ENCODE assay signal across 28 cellular contexts in the genomic region with DNA sequence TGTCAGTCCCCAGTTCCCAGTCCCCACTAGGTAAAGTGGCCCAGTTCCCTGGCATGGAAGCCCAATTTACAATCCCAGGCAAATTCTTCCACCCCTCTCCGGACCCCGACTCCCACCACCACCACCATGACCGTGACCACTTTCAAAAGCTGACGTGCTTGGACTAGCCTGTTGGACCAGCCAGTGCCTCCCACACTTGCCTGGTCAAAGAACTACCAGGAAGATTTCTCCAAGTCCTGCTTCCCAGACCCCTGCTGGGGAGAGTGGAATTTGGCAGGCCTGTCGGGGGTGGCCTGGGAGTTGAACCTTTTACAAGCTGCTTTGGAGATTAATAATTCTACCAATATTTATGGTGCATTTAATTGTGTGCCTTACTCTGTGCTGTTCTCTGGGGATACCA. TPM values are rescaled to one million over a fixed set of nuclear protein-coding genes. Genes with fewer than 3 reads are reported as not detected.
"Had no signal": no experiment of that assay in that cellular context is flagged by ENCODE, and none has a peak within 500 bp of the region (broad histone marks: within the 10 kb centered on the region; RNA-seq: fewer than 3 reads in every experiment).

No MANE protein-coding gene starts in this region.

- H3K9me3 ChIP-seq: heart left ventricle, left lung, lower lobe of right lung, pancreas, right atrium auricular region, spleen, thoracic aorta, vagina had no signal

- H3K36me3 ChIP-seq: heart left ventricle, left lung, lower lobe of right lung, pancreas, right atrium auricular region, spleen, thoracic aorta, vagina had no signal

- H3K27ac Mint-ChIP-seq: activated B cell treated with CpG ODN at 0.5 μM for 24 hours; activated CD8-positive, alpha-beta T cell treated with anti-CD3 and anti-CD28 coated beads for 36 hours; activated T-helper 17 cell treated with anti-CD3 and anti-CD28 coated beads, Interleukin-2, amount 50 U/mL, for 72 hours; effector memory CD8-positive, alpha-beta T cell; natural killer cell had no signal

- DNase-seq: activated B cell treated with CpG ODN at 0.5 μM for 24 hours; activated CD4-positive, alpha-beta T cell treated with anti-CD3 and anti-CD28 coated beads, Interleukin-2, amount 50 U/mL, for 1 hour; activated CD8-positive, alpha-beta T cell treated with anti-CD3 and anti-CD28 coated beads for 36 hours; activated gamma-delta T cell treated with Interleukin-2 at 50 U/mL for 16 hours; activated naive CD4-positive, alpha-beta T cell treated with anti-CD3 and anti-CD28 coated beads, Interleukin-2, amount 50 U/mL, for 16 hours; activated T-cell treated with anti-CD3 and anti-CD28 coated beads, Interleukin-2, amount 50 U/mL, for 4 hours; amniotic stem cell; cortex of kidney; effector memory CD8-positive, alpha-beta T cell; foreskin fibroblast; heart left ventricle; left lung; lower lobe of right lung; mesenchymal stem cell; natural killer cell; pancreas; spleen; stimulated activated CD4-positive, alpha-beta T cell treated with anti-CD3 and anti-CD28 coated beads, Interleukin-2, amount 100 ng/mL, for 48 hours; stimulated activated naive CD8-positive, alpha-beta T cell treated with anti-CD3 and anti-CD28 coated beads, Interleukin-15, Interleukin-2, amounts not matched to agents 100 U/mL and 50 U/mL, for 24 hours; T-helper 2 cell; trophoblast cell had no signal

- H3K4me3 ChIP-seq: heart left ventricle, left lung, lower lobe of right lung, pancreas, right atrium auricular region, spleen, thoracic aorta, vagina had no signal

- H3K4me3 Mint-ChIP-seq: activated B cell treated with CpG ODN at 0.5 μM for 24 hours; activated CD8-positive, alpha-beta T cell treated with anti-CD3 and anti-CD28 coated beads for 36 hours; activated T-cell treated with anti-CD3 and anti-CD28 coated beads, Interleukin-2, amount 50 U/mL, for 4 hours; activated T-helper 17 cell treated with anti-CD3 and anti-CD28 coated beads, Interleukin-2, amount 50 U/mL, for 72 hours; effector memory CD8-positive, alpha-beta T cell; natural killer cell had no signal

- H3K4me1 ChIP-seq: left lung had no signal

- H3K27ac ChIP-seq: heart left ventricle, left lung, lower lobe of right lung, pancreas, right atrium auricular region, spleen, thoracic aorta, vagina had no signal

- H3K36me3 Mint-ChIP-seq: natural killer cell had no signal

- H3K9me3 Mint-ChIP-seq: activated B cell treated with CpG ODN at 0.5 μM for 24 hours; activated CD8-positive, alpha-beta T cell treated with anti-CD3 and anti-CD28 coated beads for 36 hours; activated T-cell treated with anti-CD3 and anti-CD28 coated beads, Interleukin-2, amount 50 U/mL, for 4 hours; activated T-helper 17 cell treated with anti-CD3 and anti-CD28 coated beads, Interleukin-2, amount 50 U/mL, for 72 hours; effector memory CD8-positive, alpha-beta T cell; natural killer cell had no signal

- H3K4me1 Mint-ChIP-seq: activated T-helper 17 cell treated with anti-CD3 and anti-CD28 coated beads, Interleukin-2, amount 50 U/mL, for 72 hours; natural killer cell had no signal

- ATAC-seq: activated CD8-positive, alpha-beta T cell treated with anti-CD3 and anti-CD28 coated beads for 36 hours; activated T-cell treated with anti-CD3 and anti-CD28 coated beads, Interleukin-2, amount 50 U/mL, for 4 hours; activated T-helper 17 cell treated with anti-CD3 and anti-CD28 coated beads, Interleukin-2, amount 50 U/mL, for 72 hours; effector memory CD8-positive, alpha-beta T cell; left lung; natural killer cell; stimulated activated naive CD8-positive, alpha-beta T cell treated with anti-CD3 and anti-CD28 coated beads, Interleukin-15, Interleukin-2, amounts not matched to agents 100 U/mL and 50 U/mL, for 24 hours had no signal

RNA-seq across cellular contexts. Expression of gene PTPRT, which starts 1.4 kb away (rescaled TPM):
- total RNA-seq: activated B cell treated with CpG ODN at 0.5 μM for 24 hours; activated CD8-positive, alpha-beta T cell treated with anti-CD3 and anti-CD28 coated beads for 36 hours; activated T-cell treated with anti-CD3 and anti-CD28 coated beads, Interleukin-2, amount 50 U/mL, for 4 hours; activated T-helper 17 cell treated with anti-CD3 and anti-CD28 coated beads, Interleukin-2, amount 50 U/mL, for 72 hours; chondrocyte; endothelial cell of umbilical vein; natural killer cell; pulmonary artery endothelial cell; thoracic aorta; vagina had no signal
- polyA plus RNA-seq: endothelial cell of umbilical vein had no signal
